In the genomic region with DNA sequence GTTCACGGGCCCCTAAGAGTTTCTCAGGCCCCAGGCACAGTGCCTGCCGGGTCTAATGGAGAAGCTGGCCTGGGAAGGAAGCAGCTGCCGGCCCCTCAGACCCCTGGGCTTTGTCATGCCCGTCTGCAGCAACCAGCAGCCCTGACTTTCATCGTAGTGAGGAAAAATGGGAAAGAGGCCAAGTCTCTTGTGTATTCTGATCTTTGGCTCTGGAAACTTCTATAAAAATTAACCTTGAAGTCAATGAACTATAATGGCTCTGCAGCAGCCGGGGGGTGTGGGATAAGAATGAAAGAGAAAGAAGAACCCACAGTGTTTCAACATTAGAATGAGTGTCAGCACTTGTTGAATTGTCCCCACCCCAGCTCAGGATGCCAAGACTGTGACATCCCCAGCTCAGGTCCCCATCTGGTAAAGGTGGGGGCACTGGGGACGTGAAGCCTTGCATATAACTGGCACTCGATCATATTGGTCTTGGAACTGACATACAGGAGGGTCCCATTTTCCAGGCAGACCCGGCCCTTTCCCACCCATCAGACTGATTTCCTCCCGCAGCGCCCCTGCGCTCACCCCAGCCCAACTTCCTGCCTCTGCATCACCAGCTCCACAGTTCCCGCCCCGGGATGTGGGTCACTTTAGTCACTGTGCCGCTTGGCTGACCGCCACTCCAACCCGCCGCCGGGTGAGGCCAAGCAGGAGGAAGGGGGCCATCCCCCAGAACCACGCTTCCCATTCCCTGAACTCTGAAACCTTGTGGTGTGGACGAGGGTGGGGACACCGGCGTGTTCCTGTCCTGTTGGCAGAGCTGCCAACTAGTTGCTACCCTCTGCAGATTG, we compare ENCODE assay signal across 8 cellular contexts. TPM values are rescaled to one million over a fixed set of nuclear protein-coding genes. Genes with fewer than 3 reads are reported as not detected.
A peak's percentile ranks its signal among the peaks of the same experiment; 100 is the strongest.
DNase-seq lines count a peak whose midpoint lies in the region; ATAC-seq, FAIRE-seq and TF ChIP-seq lines count a peak whose summit lies in the region.

No MANE protein-coding gene starts in this region.

- no peak overlapping the region for H3K4me3 Mint-ChIP-seq in endodermal cell

- no peaks in the 10 kb centered on the region for H3K27me3 Mint-ChIP-seq in endodermal cell (ENCODE audit: insufficient read depth)

- no peaks in the 10 kb centered on the region for H3K27me3 ChIP-seq in SK-N-SH (ENCODE audit: insufficient read depth)
- no peaks in the 10 kb centered on the region for H3K27me3 ChIP-seq in endodermal cell (ENCODE audit: control insufficient read depth, insufficient read depth, low read length, poor library complexity, severe bottlenecking)

- H3K9ac ChIP-seq in SK-N-SH (peak overlapping the region; percentile 46; the same call in 1 of the 2 replicates), endodermal cell (ENCODE audit: extremely low read depth, low read length, poor library complexity, severe bottlenecking) (no peak overlapping the region)

- DNase-seq in GM12892 (ENCODE audit: insufficient read length) (peak; percentile 75), SK-N-SH (peak; percentile 91), endodermal cell (no peak), myocyte (ENCODE audit: low read depth) (peak; percentile 44), NCI-H2171 treated with DMSO at 0.1 percent for 48 hours (lab: John Stamatoyannopoulos, UW) (no peak), HuH-7.5 (ENCODE audit: low spot score) (no peak)

- TF ChIP-seq CTCF in SK-N-SH (IDR thresholded peaks at IDR 0.05), result no peak
- no peak for TF ChIP-seq CTCF in endodermal cell (conservative IDR thresholded peaks at IDR 0.05)

- H3K4me1 Mint-ChIP-seq in endodermal cell, result no peaks in the 10 kb centered on the region

- peak; percentile 47 to 88; a peak in 3 of 4 replicates for TF ChIP-seq EP300 in SK-N-SH (IDR thresholded peaks at IDR 0.05; ENCODE audit: borderline replicate concordance in 1 of 2, low read depth in 1 of 2, low read length in 1 of 2)

- ATAC-seq in HG02973 (IDR thresholded peaks at IDR 0.05; ENCODE audit: unreplicated experiment) (peak; percentile 77), HG02571 (IDR thresholded peaks at IDR 0.05; ENCODE audit: unreplicated experiment) (no peak)

- H3K79me2 ChIP-seq in SK-N-SH (ENCODE audit: insufficient read depth), result no peaks in the 10 kb centered on the region

- H3K27ac Mint-ChIP-seq in endodermal cell, result peak overlapping the region; percentile 23

- peaks cover 63% of the 10 kb centered on the region for H3F3A ChIP-seq in SK-N-SH (replicated peaks; ENCODE audit: insufficient read depth)

- no peaks in the 10 kb centered on the region for H3K9me2 ChIP-seq in SK-N-SH

- H3K36me3 ChIP-seq in SK-N-SH (replicated peaks in 1 of 2; ENCODE audit: control insufficient read depth in 1 of 2, insufficient read depth in 2 of 2, low read length in 1 of 2) (peaks cover 45 to 56% of the 10 kb centered on the region in 2 experiments), endodermal cell (ENCODE audit: control insufficient read depth, insufficient read depth, low read length) (no peaks in the 10 kb centered on the region)

- no peak overlapping the region for H3K4me3 ChIP-seq in SK-N-SH (ENCODE audit: low read depth in 2 of 2, low read length in 1 of 2)
- H3K4me3 ChIP-seq in endodermal cell (ENCODE audit: low read length), result no peak overlapping the region

- TF ChIP-seq RAD21 in SK-N-SH (IDR thresholded peaks at IDR 0.05; ENCODE audit: low read length), result no peak

- no peaks in the 10 kb centered on the region for H4K20me1 ChIP-seq in SK-N-SH (ENCODE audit: insufficient read depth)

- H3K9me3 ChIP-seq in SK-N-SH, result no peaks in the 10 kb centered on the region
- no peaks in the 10 kb centered on the region for H3K9me3 ChIP-seq in endodermal cell (ENCODE audit: control insufficient read depth, low read length)

- CTCF ChIA-PET in SK-N-SH (lab: Yijun Ruan, JAX), result interaction anchor here (0.6 to 3.3 kb wide), 10 partner anchors 8 to 588 kb away, joined by 3 to 27 read pairs (median 6); a partner anchor contains a TSS

- H2AFZ ChIP-seq in SK-N-SH (ENCODE audit: low read depth), result peak overlapping the region; percentile 15; the same call in 1 of the 2 replicates

- peak overlapping the region; percentile 86 to 98 for H3K27ac ChIP-seq in SK-N-SH (ENCODE audit: low read depth in 2 of 2, low read length in 1 of 2)
- H3K27ac ChIP-seq in endodermal cell (ENCODE audit: low read depth, low read length), result peak overlapping the region; percentile 44

- FAIRE-seq in GM12892 (lab: Jason Lieb, UNC), result peak; percentile 69

- peak overlapping the region; percentile 51 for H3K4me2 ChIP-seq in SK-N-SH

- TF ChIP-seq POLR2A in GM12892 (IDR thresholded peaks at IDR 0.05; ENCODE audit: low read depth, low read length), result no peak

- POLR2A ChIA-PET in SK-N-SH (lab: Yijun Ruan, JAX), result interaction anchor here (1.0 to 1.4 kb wide), 3 partner anchors 12 to 43 kb away, joined by 4 to 6 read pairs (median 5); no protein-coding TSS in a partner anchor

- H3K9me3 Mint-ChIP-seq in endodermal cell, result no peaks in the 10 kb centered on the region

- H3K36me3 Mint-ChIP-seq in endodermal cell (ENCODE audit: low read depth), result no peaks in the 10 kb centered on the region

- WGBS in SK-N-SH (ENCODE audit: low lambda C conversion rate), result 3% methylated on average over 18 of the region's 23 CpGs
- 85 to 91% methylated on average over 13 to 23 of the region's 23 CpGs for WGBS in endodermal cell (ENCODE audit: insufficient coverage in 1 of 2, insufficient read length in 1 of 2), 2 experiments

- H3K4me1 ChIP-seq in SK-N-SH (ENCODE audit: control insufficient read depth in 1 of 2, insufficient read depth in 2 of 2, low read depth in 1 of 2, low read length in 1 of 2) (peaks cover 30 to 31% of the 10 kb centered on the region in 2 experiments), endodermal cell (ENCODE audit: control insufficient read depth, insufficient read depth, low read length) (no peaks in the 10 kb centered on the region)

TF ChIP-seq in SK-N-SH, 30 proteins besides CTCF, POLR2A, EP300 and RAD21 (continues in another document):
- no peak for TF ChIP-seq ELF1 (IDR thresholded peaks at IDR 0.05)
- TF ChIP-seq EZH2phosphoT487 (IDR thresholded peaks at IDR 0.05; ENCODE audit: borderline replicate concordance, low read depth), result no peak
- TF ChIP-seq POLR2AphosphoS5 (IDR thresholded peaks at IDR 0.05; ENCODE audit: low read depth, low read length), result peak; percentile 32; the same call in 1 of the 2 replicates
- TF ChIP-seq MEF2A (IDR thresholded peaks at IDR 0.05; ENCODE audit: borderline replicate concordance, low read depth), result no peak
- peak; percentile 77 for TF ChIP-seq TCF12 (IDR thresholded peaks at IDR 0.05)
- 0 out of 2 replicates have a peak, but pooled peaks have one; percentile 47 for TF ChIP-seq RCOR1 (IDR thresholded peaks at IDR 0.05; ENCODE audit: low read length)
- TF ChIP-seq MXI1 (IDR thresholded peaks at IDR 0.05; ENCODE audit: low read depth, low read length), result peak; percentile 55
- TF ChIP-seq TAF1 (IDR thresholded peaks at IDR 0.05; ENCODE audit: borderline replicate concordance, low read depth, low read length), result no peak
- peak; percentile 86 for TF ChIP-seq NFIC (IDR thresholded peaks at IDR 0.05; ENCODE audit: borderline replicate concordance)
- TF ChIP-seq, protein P1, sequence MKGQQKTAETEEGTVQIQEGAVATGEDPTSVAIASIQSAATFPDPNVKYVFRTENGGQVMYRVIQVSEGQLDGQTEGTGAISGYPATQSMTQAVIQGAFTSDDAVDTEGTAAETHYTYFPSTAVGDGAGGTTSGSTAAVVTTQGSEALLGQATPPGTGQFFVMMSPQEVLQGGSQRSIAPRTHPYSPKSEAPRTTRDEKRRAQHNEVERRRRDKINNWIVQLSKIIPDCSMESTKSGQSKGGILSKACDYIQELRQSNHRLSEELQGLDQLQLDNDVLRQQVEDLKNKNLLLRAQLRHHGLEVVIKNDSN (IDR thresholded peaks at IDR 0.05; ENCODE audit: borderline replicate concordance, low read depth), result no peak
- TF ChIP-seq, protein P2, sequence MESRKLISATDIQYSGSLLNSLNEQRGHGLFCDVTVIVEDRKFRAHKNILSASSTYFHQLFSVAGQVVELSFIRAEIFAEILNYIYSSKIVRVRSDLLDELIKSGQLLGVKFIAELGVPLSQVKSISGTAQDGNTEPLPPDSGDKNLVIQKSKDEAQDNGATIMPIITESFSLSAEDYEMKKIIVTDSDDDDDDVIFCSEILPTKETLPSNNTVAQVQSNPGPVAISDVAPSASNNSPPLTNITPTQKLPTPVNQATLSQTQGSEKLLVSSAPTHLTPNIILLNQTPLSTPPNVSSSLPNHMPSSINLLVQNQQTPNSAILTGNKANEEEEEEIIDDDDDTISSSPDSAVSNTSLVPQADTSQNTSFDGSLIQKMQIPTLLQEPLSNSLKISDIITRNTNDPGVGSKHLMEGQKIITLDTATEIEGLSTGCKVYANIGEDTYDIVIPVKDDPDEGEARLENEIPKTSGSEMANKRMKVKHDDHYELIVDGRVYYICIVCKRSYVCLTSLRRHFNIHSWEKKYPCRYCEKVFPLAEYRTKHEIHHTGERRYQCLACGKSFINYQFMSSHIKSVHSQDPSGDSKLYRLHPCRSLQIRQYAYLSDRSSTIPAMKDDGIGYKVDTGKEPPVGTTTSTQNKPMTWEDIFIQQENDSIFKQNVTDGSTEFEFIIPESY (IDR thresholded peaks at IDR 0.05; ENCODE audit: borderline replicate concordance, low read depth), result no peak
- peak; percentile 58; the same call in 1 of the 2 replicates for TF ChIP-seq FOXJ3 (CRISPR knock-in tag; IDR thresholded peaks at IDR 0.05)
- TF ChIP-seq TEAD4 (IDR thresholded peaks at IDR 0.05; ENCODE audit: borderline replicate concordance, insufficient read depth), result no peak
- TF ChIP-seq, protein P3, sequence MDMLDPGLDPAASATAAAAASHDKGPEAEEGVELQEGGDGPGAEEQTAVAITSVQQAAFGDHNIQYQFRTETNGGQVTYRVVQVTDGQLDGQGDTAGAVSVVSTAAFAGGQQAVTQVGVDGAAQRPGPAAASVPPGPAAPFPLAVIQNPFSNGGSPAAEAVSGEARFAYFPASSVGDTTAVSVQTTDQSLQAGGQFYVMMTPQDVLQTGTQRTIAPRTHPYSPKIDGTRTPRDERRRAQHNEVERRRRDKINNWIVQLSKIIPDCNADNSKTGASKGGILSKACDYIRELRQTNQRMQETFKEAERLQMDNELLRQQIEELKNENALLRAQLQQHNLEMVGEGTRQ (IDR thresholded peaks at IDR 0.05; ENCODE audit: borderline replicate concordance, low read depth, low read length), result no peak

RNA-seq across cellular contexts. Expression of a gene that starts 12.7 kb away (rescaled TPM):
- polyA plus RNA-seq in GM12892 (2012; ENCODE audit: missing spikeins), result 0.55 TPM
- 548 and 676 TPM in 2 replicates for polyA plus RNA-seq in SK-N-SH (2012; rRNA removed)
- polyA plus RNA-seq in SK-N-SH (2012; cell fraction: cytosol; rRNA removed), result 278 and 460 TPM in 2 replicates
- polyA plus RNA-seq in SK-N-SH (2012; cell fraction: nucleus; rRNA removed), result 675 and 717 TPM in 2 replicates
- total RNA-seq in endodermal cell, result under 1 TPM; 0.27 to 0.37 TPM
- polyA plus RNA-seq in endodermal cell (2013, experiment 1 of 2), result 3.4 TPM
- polyA plus RNA-seq in endodermal cell (2013, experiment 2 of 2), result 2.1 TPM
- 1.0 and 2.6 TPM in 2 replicates for total RNA-seq in myocyte
- 5.9 TPM for polyA plus RNA-seq in myocyte (2012)

Comparison
In these comparisons a context has a peak if more than half of its experiments do, and no peak if none do; other contexts are left out.
1. DNase-seq: peak in GM12892 (single experiment), SK-N-SH (single experiment) and myocyte (single experiment); none in endodermal cell (single experiment), NCI-H2171 treated with DMSO at 0.1 percent for 48 hours (single experiment) and HuH-7.5 (single experiment).